ENCODE assay signal across 17 cellular contexts in genomic region chr1:25011966-25012625, GRCh38.
A peak's percentile ranks its signal among the peaks of the same experiment; 100 is the strongest.
DNase-seq lines count a peak whose midpoint lies in the region; ATAC-seq, FAIRE-seq and TF ChIP-seq lines count a peak whose summit lies in the region.
"Had no signal": no experiment of that assay in that cellular context is flagged by ENCODE, and none has a peak within 500 bp of the region (broad histone marks: within the 10 kb centered on the region; RNA-seq: fewer than 3 reads in every experiment).

No MANE protein-coding gene starts in this region.

- intact Hi-C loops in CD8-positive, alpha-beta T cell (cut with DNase I, micrococcal nuclease), result no loop called here

- H3K4me1 ChIP-seq in A549 (peaks cover 4% of the 10 kb centered on the region; the same call in 1 of the 3 replicates), NT2/D1 (ENCODE audit: insufficient read depth, insufficient read length) (peaks cover 23% of the 10 kb centered on the region)
- H3K4me1 ChIP-seq in CD8-positive, alpha-beta T cell (ENCODE audit: insufficient read depth, low read length), result peaks cover 56% of the 10 kb centered on the region
- H3K4me1 ChIP-seq: HAP-1 had no signal

- FAIRE-seq in A549 (lab: Jason Lieb, UNC), result no peak
- FAIRE-seq: islet of Langerhans had no signal

- H3K27me3 ChIP-seq in CD8-positive, alpha-beta T cell (ENCODE audit: insufficient read depth, low read length), result no peaks in the 10 kb centered on the region
- no peaks in the 10 kb centered on the region for H3K27me3 ChIP-seq in NT2/D1 (ENCODE audit: insufficient read depth, insufficient read length)
- H3K27me3 ChIP-seq: SJSA1 had no signal

- WGBS in A549 (ENCODE audit: missing lambda C conversion rate), result 72% methylated on average over 11 of the region's 12 CpGs

- peak overlapping the region; percentile 36 for H3K9ac ChIP-seq in NT2/D1 (ENCODE audit: insufficient read length, low read depth)
- H3K9ac ChIP-seq: KMS-11 had no signal

- TF ChIP-seq RAD21 in A549 (conservative IDR thresholded peaks at IDR 0.05 in 1 of 2, IDR thresholded peaks at IDR 0.05 in 1 of 2), result no peak

- no peak for TF ChIP-seq EP300 in A549 (IDR thresholded peaks at IDR 0.05)

- no peak for TF ChIP-seq POLR2A in A549 (IDR thresholded peaks at IDR 0.05; ENCODE audit: low read length)

- H3K27ac ChIP-seq in A549, result 0 out of 6 replicates have a peak overlapping the region, but pooled peaks of 1 of the 2 experiments have one; percentile 32
- no peak overlapping the region for H3K27ac ChIP-seq in CD8-positive, alpha-beta T cell (ENCODE audit: low read depth, low read length)
- H3K27ac ChIP-seq: coronary artery, KMS-11, SJSA1 had no signal

- H3K36me3 ChIP-seq in CD8-positive, alpha-beta T cell (ENCODE audit: insufficient read depth, low read length), result no peaks in the 10 kb centered on the region
- H3K36me3 ChIP-seq in NT2/D1 (ENCODE audit: insufficient read depth, insufficient read length, low read length), result no peaks in the 10 kb centered on the region
- H3K36me3 ChIP-seq: HAP-1, SJSA1 had no signal

- TF ChIP-seq CTCF in A549 (IDR thresholded peaks at IDR 0.05), result no peak
- no peak for TF ChIP-seq CTCF in CD8-positive, alpha-beta T cell (IDR thresholded peaks at IDR 0.05)

- DNase-seq in A549 (ENCODE audit: low read depth in 1 of 2, low spot score in 1 of 2) (peak in 1 of 2 experiments; percentile 29), NT2/D1 (ENCODE audit: low read depth, low spot score) (no peak), left kidney (ENCODE audit: low read depth, low spot score) (peak; percentile 74), epidermal melanocyte (ENCODE audit: insufficient read length, low spot score) (no peak), NCI-H748 (lab: John Stamatoyannopoulos, UW; ENCODE audit: unreplicated experiment) (no peak)
- peak in 1 of 7 experiments; percentile 48 for DNase-seq in CD8-positive, alpha-beta T cell
- no peak for DNase-seq in activated CD8-positive, alpha-beta memory T cell treated with anti-CD3 and anti-CD28 coated beads, Interleukin-2, amount 50 U/mL, for 4 hours
- DNase-seq: AML-193; DND-41; NCI-H187; NK-92 treated with Interleukin-12 subunit alpha and Interleukin-12 subunit beta, amount 100 ng/mL, for 24 hours had no signal

- CTCF ChIA-PET in A549 (lab: Yijun Ruan, JAX), result interaction anchor here (1.3 kb wide), 1 partner anchor 9 kb away, joined by 3 read pairs; no protein-coding TSS in a partner anchor
- CTCF ChIA-PET in CD8-positive, alpha-beta T cell (lab: Charles Lee), result interaction anchor here (0.7 to 2.5 kb wide), 6 partner anchors 9 to 49 kb away, joined by 3 to 8 read pairs (median 3); no protein-coding TSS in a partner anchor

- H3K9me3 ChIP-seq in A549, result no peaks in the 10 kb centered on the region
- no peaks in the 10 kb centered on the region for H3K9me3 ChIP-seq in CD8-positive, alpha-beta T cell (ENCODE audit: low read length)
- H3K9me3 ChIP-seq in NT2/D1 (ENCODE audit: insufficient read depth, low read length), result no peaks in the 10 kb centered on the region
- H3K9me3 ChIP-seq: HAP-1, SJSA1 had no signal

- peaks cover 58% of the 10 kb centered on the region for H3K4me1 Mint-ChIP-seq in CD8-positive, alpha-beta T cell (ENCODE audit: low read depth)

- peak overlapping the region; percentile 64 for H3K27ac Mint-ChIP-seq in CD8-positive, alpha-beta T cell

- no peaks in the 10 kb centered on the region for H3K9me3 Mint-ChIP-seq in CD8-positive, alpha-beta T cell

- no peak overlapping the region for H3K4me2 ChIP-seq in A549
- H3K4me2 ChIP-seq: KMS-11 had no signal

- H3K4me3 ChIP-seq in A549 (no peak overlapping the region), NT2/D1 (ENCODE audit: insufficient read length, low read depth) (no peak overlapping the region)
- no peak overlapping the region for H3K4me3 ChIP-seq in CD8-positive, alpha-beta T cell (ENCODE audit: low read depth, low read length)
- H3K4me3 ChIP-seq: coronary artery, HAP-1, SJSA1 had no signal

- H3K4me3 Mint-ChIP-seq in CD8-positive, alpha-beta T cell, result peak overlapping the region; percentile 3

- H3K27me3 Mint-ChIP-seq in CD8-positive, alpha-beta T cell (ENCODE audit: low read depth), result no peaks in the 10 kb centered on the region

- no peaks in the 10 kb centered on the region for H3K36me3 Mint-ChIP-seq in CD8-positive, alpha-beta T cell

- ATAC-seq in A549 (peak; percentile 48 to 63; a peak in 4 of 6 replicates), HG03196 (IDR thresholded peaks at IDR 0.05; ENCODE audit: unreplicated experiment) (no peak)
- ATAC-seq in CD8-positive, alpha-beta T cell, result peak; percentile 69

- POLR2A ChIA-PET in A549 (lab: Yijun Ruan, JAX), result no interaction called here
- POLR2A ChIA-PET in CD8-positive, alpha-beta T cell (lab: Charles Lee), result interaction anchor here (0.9 to 1.5 kb wide), 3 partner anchors 10 to 15 kb away, joined by 4 to 6 read pairs (median 5); no protein-coding TSS in a partner anchor

TF ChIP-seq in A549, 52 proteins besides CTCF, POLR2A, EP300 and RAD21:
- TF ChIP-seq BCL3 (IDR thresholded peaks at IDR 0.05) (no peak), HMGXB4 (CRISPR knock-in tag; IDR thresholded peaks at IDR 0.05; ENCODE audit: borderline replicate concordance) (no peak), EHMT2 (IDR thresholded peaks at IDR 0.05; ENCODE audit: low read depth) (no peak), RNF2 (IDR thresholded peaks at IDR 0.05; ENCODE audit: borderline replicate concordance, low read depth) (no peak)
TF ChIP-seq in A549: peak in this region for 0.
